ENCODE assay signal across 1 cellular context in genomic region chr1:198934901-198935301, GRCh38.
TF ChIP-seq lines count a peak whose summit lies in the region.

No MANE protein-coding gene starts in this region.

TF ChIP-seq in GM23338, 12 proteins besides CTCF, POLR2A, EP300 and RAD21 (continued from another document):
- TF ChIP-seq ZNF462 (CRISPR knock-in tag; IDR thresholded peaks at IDR 0.05), result no peak
- TF ChIP-seq REST (IDR thresholded peaks at IDR 0.05; ENCODE audit: unreplicated experiment), result no peak
- no peak for TF ChIP-seq ZNF114 (CRISPR knock-in tag; IDR thresholded peaks at IDR 0.05)
- TF ChIP-seq EZH2 (IDR thresholded peaks at IDR 0.05; ENCODE audit: low read depth, unreplicated experiment), result no peak
- no peak for TF ChIP-seq POLR2AphosphoS5 (IDR thresholded peaks at IDR 0.05; ENCODE audit: low read depth)
- no peak for TF ChIP-seq NANOG (IDR thresholded peaks at IDR 0.05; ENCODE audit: borderline replicate concordance)
